In the genomic region with DNA sequence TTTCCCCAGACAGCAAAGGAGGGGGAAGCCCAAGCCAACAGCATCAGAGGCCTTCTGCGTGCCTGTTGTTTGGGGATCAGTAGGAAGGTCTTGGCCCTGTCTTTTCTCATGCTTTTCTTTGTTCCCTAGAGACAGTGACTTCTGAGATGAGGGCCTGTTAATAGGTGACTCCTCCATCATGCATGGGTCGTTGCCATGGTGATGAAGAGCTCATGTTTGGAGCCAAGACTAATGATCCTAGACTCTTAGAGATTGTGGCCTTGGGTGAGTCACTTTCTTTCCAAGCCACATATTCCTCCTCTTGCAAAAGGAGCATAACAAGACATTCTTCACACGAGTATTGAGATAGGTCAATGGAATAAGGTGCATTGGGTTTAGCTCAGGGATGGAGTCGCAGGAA, we compare ENCODE assay signal across 31 cellular contexts.
DNase-seq lines count a peak whose midpoint lies in the region; ATAC-seq, FAIRE-seq and TF ChIP-seq lines count a peak whose summit lies in the region.
"Had no signal": no experiment of that assay in that cellular context is flagged by ENCODE, and none has a peak within 500 bp of the region (broad histone marks: within the 10 kb centered on the region; RNA-seq: fewer than 3 reads in every experiment).

No MANE protein-coding gene starts in this region.

- H3K4ac ChIP-seq in trophoblast cell (ENCODE audit: low read depth, low read length), result no peak overlapping the region

- H4K91ac ChIP-seq in trophoblast cell (ENCODE audit: low read depth, low read length), result no peak overlapping the region

- no peaks in the 10 kb centered on the region for H3K27me3 ChIP-seq in trophoblast cell (ENCODE audit: insufficient read depth, low read length)
- H3K27me3 ChIP-seq: SJSA1, stomach, transverse colon had no signal

- no peak overlapping the region for H2AK5ac ChIP-seq in trophoblast cell (ENCODE audit: low read length)

- H3K27me3 Mint-ChIP-seq in immature natural killer cell (ENCODE audit: low read depth in 3 of 3), result peaks cover 4 to 8% (median 6%) of the 10 kb centered on the region in 3 donors
- H3K27me3 Mint-ChIP-seq: activated CD4-positive, alpha-beta memory T cell treated with anti-CD3 and anti-CD28 coated beads, Interleukin-2, amount 10 ng/mL, durations not matched to agents 7 days and 5 days had no signal

- H3K79me2 ChIP-seq in trophoblast cell (ENCODE audit: control insufficient read depth, insufficient read depth, low read length, poor library complexity), result no peaks in the 10 kb centered on the region

- no peak overlapping the region for H3K27ac ChIP-seq in trophoblast cell (ENCODE audit: low read depth, low read length)
- H3K27ac ChIP-seq: lower lobe of right lung, prostate gland, SJSA1, stomach, transverse colon had no signal

- no peak overlapping the region for H2BK120ac ChIP-seq in trophoblast cell (ENCODE audit: insufficient read depth, low read length, poor library complexity)

- no peak overlapping the region for H4K8ac ChIP-seq in trophoblast cell (ENCODE audit: low read depth, low read length)

- ATAC-seq in HG02610 (IDR thresholded peaks at IDR 0.05; ENCODE audit: unreplicated experiment), result no peak
- ATAC-seq: CD8-positive, alpha-beta T cell; lower lobe of right lung; Panc1 had no signal

- no peaks in the 10 kb centered on the region for H3K79me1 ChIP-seq in trophoblast cell (ENCODE audit: low read length)

- no peak overlapping the region for H3K14ac ChIP-seq in trophoblast cell (ENCODE audit: low read length)

- FAIRE-seq in GM12892 (lab: Jason Lieb, UNC), result no peak
- FAIRE-seq: islet of Langerhans, TTC549 had no signal

- no peaks in the 10 kb centered on the region for H3K4me1 ChIP-seq in trophoblast cell (ENCODE audit: control insufficient read depth in 1 of 2, insufficient read depth in 2 of 2, low read length in 2 of 2)
- H3K4me1 ChIP-seq: lower lobe of right lung, prostate gland, SJSA1, stomach had no signal

- no peak overlapping the region for H3K4me3 Mint-ChIP-seq in immature natural killer cell
- H3K4me3 Mint-ChIP-seq: activated CD4-positive, alpha-beta memory T cell treated with anti-CD3 and anti-CD28 coated beads, Interleukin-2, amount 10 ng/mL, durations not matched to agents 7 days and 5 days; brain; CD8-positive, alpha-beta T cell had no signal

- H2BK5ac ChIP-seq in trophoblast cell (ENCODE audit: low read depth, low read length, poor library complexity), result no peak overlapping the region

- no peaks in the 10 kb centered on the region for H3K4me1 Mint-ChIP-seq in immature natural killer cell
- H3K4me1 Mint-ChIP-seq: activated CD4-positive, alpha-beta memory T cell treated with anti-CD3 and anti-CD28 coated beads, Interleukin-2, amount 10 ng/mL, durations not matched to agents 7 days and 5 days; brain had no signal

- peak overlapping the region in 1 of 6 donors; percentile 25 for H3K27ac Mint-ChIP-seq in immature natural killer cell
- H3K27ac Mint-ChIP-seq: activated CD4-positive, alpha-beta memory T cell treated with anti-CD3 and anti-CD28 coated beads, Interleukin-2, amount 10 ng/mL, durations not matched to agents 7 days and 5 days; CD8-positive, alpha-beta T cell had no signal

- H3K36me3 ChIP-seq in trophoblast cell (ENCODE audit: control insufficient read depth in 1 of 2, insufficient read depth in 2 of 2, low read length in 2 of 2), result no peaks in the 10 kb centered on the region
- H3K36me3 ChIP-seq: lower lobe of right lung, prostate gland, SJSA1, stomach, transverse colon had no signal

- H3K9me3 ChIP-seq in trophoblast cell (ENCODE audit: insufficient read depth, low read depth, low read length), result no peaks in the 10 kb centered on the region
- H3K9me3 ChIP-seq: lower lobe of right lung, prostate gland, SJSA1, stomach, transverse colon had no signal

- no CpG with 5 or more reads among the region's 4 CpGs for WGBS in trophoblast cell (ENCODE audit: extremely low coverage, insufficient coverage, insufficient read length)

- no peak for TF ChIP-seq POLR2A in GM12892 (IDR thresholded peaks at IDR 0.05; ENCODE audit: low read depth, low read length)

- peak; percentile 0 for DNase-seq in HK-2 (ENCODE audit: unreplicated experiment)
- DNase-seq in SK-N-DZ (ENCODE audit: low spot score), result peak; percentile 64
- DNase-seq in fibroblast of pulmonary artery (ENCODE audit: low read depth), result peak; percentile 45
- DNase-seq in trophoblast cell, result peak; percentile 66 to 83
- DNase-seq in GM12892 (ENCODE audit: insufficient read length), result no peak
- no peak for DNase-seq in immature natural killer cell
- DNase-seq: activated CD4-positive, alpha-beta memory T cell treated with anti-CD3 and anti-CD28 coated beads, Interleukin-2, amount 10 ng/mL, durations not matched to agents 7 days and 5 days; activated CD4-positive, CD25-positive, alpha-beta regulatory T cell treated with anti-CD3 and anti-CD28 coated beads, Interleukin-2, amount 50 U/mL, for 72 hours; activated effector memory CD4-positive, alpha-beta T cell treated with anti-CD3 and anti-CD28 coated beads, Interleukin-2, amount 50 U/mL, for 16 hours; activated T-cell treated with anti-CD3 and anti-CD28 coated beads for 4 hours; CD8-positive, alpha-beta T cell; effector CD4-positive, alpha-beta T cell; erythroblast; GDM1; HCEC 1CT; lower lobe of right lung; MM.1S; NCI-H1417; NCI-H510A treated with DMSO at 0.1 percent for 48 hours; NK-92 treated with Interleukin-12 subunit alpha and Interleukin-12 subunit beta, amount 100 ng/mL, for 24 hours; stimulated activated CD8-positive, alpha-beta memory T cell treated with anti-CD3 and anti-CD28 coated beads, Interleukin-4, amount 100 ng/mL, for 48 hours; stomach; T-helper 1 cell; transverse colon had no signal

- no peak for TF ChIP-seq CTCF in fibroblast of pulmonary artery (IDR thresholded peaks at IDR 0.05; ENCODE audit: low read length, missing control alignments)

- H3K9ac ChIP-seq in trophoblast cell (ENCODE audit: low read length), result no peak overlapping the region

- no peaks in the 10 kb centered on the region for H3K36me3 Mint-ChIP-seq in immature natural killer cell
- H3K36me3 Mint-ChIP-seq: brain; CD8-positive, alpha-beta T cell had no signal

- H3K18ac ChIP-seq in trophoblast cell (ENCODE audit: low read length), result no peak overlapping the region

- H3K4me3 ChIP-seq in fibroblast of pulmonary artery (replicated peaks; ENCODE audit: low read depth, low read length) (no peak overlapping the region), trophoblast cell (ENCODE audit: low read depth, low read length) (no peak overlapping the region)
- H3K4me3 ChIP-seq: lower lobe of right lung, prostate gland, SJSA1, stomach, transverse colon had no signal

- no peak overlapping the region for H4K12ac ChIP-seq in trophoblast cell (ENCODE audit: low read depth, low read length)

- H3K4me2 ChIP-seq in trophoblast cell (ENCODE audit: low read length), result no peak overlapping the region

- no peak overlapping the region for H2AFZ ChIP-seq in trophoblast cell (ENCODE audit: insufficient read depth, low read length, poor library complexity)

- no peak overlapping the region for H3K23ac ChIP-seq in trophoblast cell (ENCODE audit: low read length)

- no peaks in the 10 kb centered on the region for H3K9me3 Mint-ChIP-seq in immature natural killer cell
- H3K9me3 Mint-ChIP-seq: activated CD4-positive, alpha-beta memory T cell treated with anti-CD3 and anti-CD28 coated beads, Interleukin-2, amount 10 ng/mL, durations not matched to agents 7 days and 5 days; CD8-positive, alpha-beta T cell had no signal

- no peak overlapping the region for H2BK12ac ChIP-seq in trophoblast cell (ENCODE audit: low read length)

Comparison
In these comparisons a context has a peak if more than half of its experiments do, and no peak if none do; other contexts are left out.
1. DNase-seq: peak in HK-2 (single experiment), SK-N-DZ (single experiment), fibroblast of pulmonary artery (single experiment) and trophoblast cell (2 of 2); none in GM12892 (single experiment) and immature natural killer cell (0 of 3).